ENCODE assay signal across 1 cellular context in the genomic region with DNA sequence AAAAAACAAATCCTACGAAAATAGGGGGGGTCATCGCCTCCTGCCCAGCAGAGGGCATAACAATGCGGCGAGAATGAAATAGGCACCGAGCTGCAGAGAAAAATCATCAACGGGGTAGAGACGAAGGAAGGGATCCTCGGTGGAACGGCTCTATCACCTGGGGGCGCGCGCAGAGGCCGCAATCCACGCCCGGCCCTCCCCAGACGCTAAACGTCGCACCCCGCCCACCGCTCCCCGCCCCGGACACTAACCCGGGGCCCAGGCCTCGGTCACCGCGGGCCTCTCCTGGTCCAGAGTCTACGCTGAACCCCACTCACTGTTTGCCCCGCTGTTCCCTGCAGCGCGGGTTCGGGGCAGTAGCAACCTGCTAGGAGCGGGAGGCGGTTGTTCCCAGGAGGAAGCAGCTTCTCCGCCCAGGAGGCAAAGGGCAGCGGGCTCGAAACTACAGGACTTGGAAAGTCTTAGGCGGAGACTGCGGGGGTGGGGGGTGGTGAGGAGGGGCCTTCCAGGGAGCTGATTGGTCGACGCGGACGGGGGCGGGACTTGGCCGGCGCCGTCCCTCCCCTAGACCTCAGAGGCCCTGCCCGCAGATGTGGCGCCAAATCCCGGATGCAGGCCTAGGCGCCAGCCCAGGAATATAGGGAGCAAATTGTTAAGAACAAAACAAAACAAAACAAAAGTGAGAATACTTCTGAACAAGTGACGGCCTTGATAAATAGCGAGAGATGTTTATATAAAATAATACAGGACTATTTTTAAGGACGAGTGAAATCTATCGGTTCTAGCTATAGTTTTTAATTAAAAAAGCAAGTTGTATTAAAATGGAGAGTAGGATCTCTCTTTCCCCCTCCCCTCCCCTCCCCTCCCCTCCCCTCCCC.
A peak's percentile ranks its signal among the peaks of the same experiment; 100 is the strongest.
TF ChIP-seq lines count a peak whose summit lies in the region.

A gene with protein sequence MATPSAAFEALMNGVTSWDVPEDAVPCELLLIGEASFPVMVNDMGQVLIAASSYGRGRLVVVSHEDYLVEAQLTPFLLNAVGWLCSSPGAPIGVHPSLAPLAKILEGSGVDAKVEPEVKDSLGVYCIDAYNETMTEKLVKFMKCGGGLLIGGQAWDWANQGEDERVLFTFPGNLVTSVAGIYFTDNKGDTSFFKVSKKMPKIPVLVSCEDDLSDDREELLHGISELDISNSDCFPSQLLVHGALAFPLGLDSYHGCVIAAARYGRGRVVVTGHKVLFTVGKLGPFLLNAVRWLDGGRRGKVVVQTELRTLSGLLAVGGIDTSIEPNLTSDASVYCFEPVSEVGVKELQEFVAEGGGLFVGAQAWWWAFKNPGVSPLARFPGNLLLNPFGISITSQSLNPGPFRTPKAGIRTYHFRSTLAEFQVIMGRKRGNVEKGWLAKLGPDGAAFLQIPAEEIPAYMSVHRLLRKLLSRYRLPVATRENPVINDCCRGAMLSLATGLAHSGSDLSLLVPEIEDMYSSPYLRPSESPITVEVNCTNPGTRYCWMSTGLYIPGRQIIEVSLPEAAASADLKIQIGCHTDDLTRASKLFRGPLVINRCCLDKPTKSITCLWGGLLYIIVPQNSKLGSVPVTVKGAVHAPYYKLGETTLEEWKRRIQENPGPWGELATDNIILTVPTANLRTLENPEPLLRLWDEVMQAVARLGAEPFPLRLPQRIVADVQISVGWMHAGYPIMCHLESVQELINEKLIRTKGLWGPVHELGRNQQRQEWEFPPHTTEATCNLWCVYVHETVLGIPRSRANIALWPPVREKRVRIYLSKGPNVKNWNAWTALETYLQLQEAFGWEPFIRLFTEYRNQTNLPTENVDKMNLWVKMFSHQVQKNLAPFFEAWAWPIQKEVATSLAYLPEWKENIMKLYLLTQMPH (minus strand): TSS at position 467 of the 878 bp plus-strand sequence. CDS start 25,568 bp downstream, outside the sequence.

TF ChIP-seq in K562, 482 proteins besides CTCF, POLR2A, EP300 and RAD21 (continued from another document and continues in another):
- TF ChIP-seq SRSF3 (IDR thresholded peaks at IDR 0.05; ENCODE audit: insufficient read depth, low read length), result no peak
- TF ChIP-seq LEF1 (IDR thresholded peaks at IDR 0.05), result 0 out of 2 replicates have a peak, but pooled peaks have one; percentile 69
- TF ChIP-seq BRD9 (IDR thresholded peaks at IDR 0.05; ENCODE audit: low read depth, partially characterized antibody), result peak; percentile 81
- TF ChIP-seq HNRNPL (IDR thresholded peaks at IDR 0.05; ENCODE audit: low read depth, low read length), result no peak
- TF ChIP-seq LCOR (CRISPR knock-in tag; IDR thresholded peaks at IDR 0.05), result peak; percentile 86
- TF ChIP-seq BACH1 (tag; IDR thresholded peaks at IDR 0.05), result no peak
- no peak for TF ChIP-seq ZNF217 (CRISPR knock-in tag; IDR thresholded peaks at IDR 0.05)
- no peak for TF ChIP-seq ZNF174 (CRISPR knock-in tag; IDR thresholded peaks at IDR 0.05)
- TF ChIP-seq ZNF354B (CRISPR knock-in tag; IDR thresholded peaks at IDR 0.05), result no peak
- no peak for TF ChIP-seq NFIX (CRISPR knock-in tag; IDR thresholded peaks at IDR 0.05; ENCODE audit: low read depth)
- TF ChIP-seq, protein P1, sequence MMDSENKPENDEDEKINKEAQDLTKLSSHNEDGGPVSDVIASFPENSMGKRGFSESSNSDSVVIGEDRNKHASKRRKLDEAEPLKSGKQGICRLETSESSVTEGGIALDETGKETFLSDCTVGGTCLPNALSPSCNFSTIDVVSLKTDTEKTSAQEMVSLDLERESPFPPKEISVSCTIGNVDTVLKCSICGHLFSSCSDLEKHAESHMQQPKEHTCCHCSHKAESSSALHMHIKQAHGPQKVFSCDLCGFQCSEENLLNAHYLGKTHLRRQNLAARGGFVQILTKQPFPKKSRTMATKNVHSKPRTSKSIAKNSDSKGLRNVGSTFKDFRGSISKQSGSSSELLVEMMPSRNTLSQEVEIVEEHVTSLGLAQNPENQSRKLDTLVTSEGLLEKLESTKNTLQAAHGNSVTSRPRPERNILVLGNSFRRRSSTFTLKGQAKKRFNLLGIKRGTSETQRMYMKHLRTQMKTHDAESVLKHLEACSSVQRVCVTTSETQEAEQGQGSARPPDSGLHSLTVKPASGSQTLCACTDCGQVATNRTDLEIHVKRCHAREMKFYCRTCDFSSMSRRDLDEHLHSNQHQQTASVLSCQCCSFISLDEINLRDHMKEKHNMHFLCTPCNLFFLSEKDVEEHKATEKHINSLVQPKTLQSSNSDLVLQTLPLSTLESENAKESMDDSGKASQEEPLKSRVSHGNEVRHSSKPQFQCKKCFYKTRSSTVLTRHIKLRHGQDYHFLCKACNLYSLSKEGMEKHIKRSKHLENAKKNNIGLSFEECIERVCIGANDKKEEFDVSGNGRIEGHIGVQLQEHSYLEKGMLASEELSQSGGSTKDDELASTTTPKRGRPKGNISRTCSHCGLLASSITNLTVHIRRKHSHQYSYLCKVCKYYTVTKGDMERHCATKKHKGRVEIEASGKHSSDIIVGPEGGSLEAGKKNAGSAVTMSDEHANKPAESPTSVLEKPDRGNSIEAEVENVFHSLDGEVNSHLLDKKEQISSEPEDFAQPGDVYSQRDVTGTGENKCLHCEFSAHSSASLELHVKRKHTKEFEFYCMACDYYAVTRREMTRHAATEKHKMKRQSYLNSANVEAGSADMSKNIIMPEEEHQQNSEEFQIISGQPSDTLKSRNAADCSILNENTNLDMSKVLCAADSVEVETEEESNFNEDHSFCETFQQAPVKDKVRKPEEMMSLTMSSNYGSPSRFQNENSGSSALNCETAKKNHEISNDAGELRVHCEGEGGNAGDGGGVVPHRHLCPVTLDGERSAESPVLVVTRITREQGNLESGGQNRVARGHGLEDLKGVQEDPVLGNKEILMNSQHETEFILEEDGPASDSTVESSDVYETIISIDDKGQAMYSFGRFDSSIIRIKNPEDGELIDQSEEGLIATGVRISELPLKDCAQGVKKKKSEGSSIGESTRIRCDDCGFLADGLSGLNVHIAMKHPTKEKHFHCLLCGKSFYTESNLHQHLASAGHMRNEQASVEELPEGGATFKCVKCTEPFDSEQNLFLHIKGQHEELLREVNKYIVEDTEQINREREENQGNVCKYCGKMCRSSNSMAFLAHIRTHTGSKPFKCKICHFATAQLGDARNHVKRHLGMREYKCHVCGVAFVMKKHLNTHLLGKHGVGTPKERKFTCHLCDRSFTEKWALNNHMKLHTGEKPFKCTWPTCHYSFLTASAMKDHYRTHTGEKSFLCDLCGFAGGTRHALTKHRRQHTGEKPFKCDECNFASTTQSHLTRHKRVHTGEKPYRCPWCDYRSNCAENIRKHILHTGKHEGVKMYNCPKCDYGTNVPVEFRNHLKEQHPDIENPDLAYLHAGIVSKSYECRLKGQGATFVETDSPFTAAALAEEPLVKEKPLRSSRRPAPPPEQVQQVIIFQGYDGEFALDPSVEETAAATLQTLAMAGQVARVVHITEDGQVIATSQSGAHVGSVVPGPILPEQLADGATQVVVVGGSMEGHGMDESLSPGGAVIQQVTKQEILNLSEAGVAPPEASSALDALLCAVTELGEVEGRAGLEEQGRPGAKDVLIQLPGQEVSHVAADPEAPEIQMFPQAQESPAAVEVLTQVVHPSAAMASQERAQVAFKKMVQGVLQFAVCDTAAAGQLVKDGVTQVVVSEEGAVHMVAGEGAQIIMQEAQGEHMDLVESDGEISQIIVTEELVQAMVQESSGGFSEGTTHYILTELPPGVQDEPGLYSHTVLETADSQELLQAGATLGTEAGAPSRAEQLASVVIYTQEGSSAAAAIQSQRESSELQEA (IDR thresholded peaks at IDR 0.05; ENCODE audit: low read depth), result no peak
- peak; percentile 91; the same call in 1 of the 2 replicates for TF ChIP-seq OTX1 (CRISPR knock-in tag; IDR thresholded peaks at IDR 0.05)
- no peak for TF ChIP-seq LARP7 (IDR thresholded peaks at IDR 0.05)
- no peak for TF ChIP-seq BRF1 (IDR thresholded peaks at IDR 0.05; ENCODE audit: borderline replicate concordance, extremely low read depth, insufficient read length)
- TF ChIP-seq, protein P2, sequence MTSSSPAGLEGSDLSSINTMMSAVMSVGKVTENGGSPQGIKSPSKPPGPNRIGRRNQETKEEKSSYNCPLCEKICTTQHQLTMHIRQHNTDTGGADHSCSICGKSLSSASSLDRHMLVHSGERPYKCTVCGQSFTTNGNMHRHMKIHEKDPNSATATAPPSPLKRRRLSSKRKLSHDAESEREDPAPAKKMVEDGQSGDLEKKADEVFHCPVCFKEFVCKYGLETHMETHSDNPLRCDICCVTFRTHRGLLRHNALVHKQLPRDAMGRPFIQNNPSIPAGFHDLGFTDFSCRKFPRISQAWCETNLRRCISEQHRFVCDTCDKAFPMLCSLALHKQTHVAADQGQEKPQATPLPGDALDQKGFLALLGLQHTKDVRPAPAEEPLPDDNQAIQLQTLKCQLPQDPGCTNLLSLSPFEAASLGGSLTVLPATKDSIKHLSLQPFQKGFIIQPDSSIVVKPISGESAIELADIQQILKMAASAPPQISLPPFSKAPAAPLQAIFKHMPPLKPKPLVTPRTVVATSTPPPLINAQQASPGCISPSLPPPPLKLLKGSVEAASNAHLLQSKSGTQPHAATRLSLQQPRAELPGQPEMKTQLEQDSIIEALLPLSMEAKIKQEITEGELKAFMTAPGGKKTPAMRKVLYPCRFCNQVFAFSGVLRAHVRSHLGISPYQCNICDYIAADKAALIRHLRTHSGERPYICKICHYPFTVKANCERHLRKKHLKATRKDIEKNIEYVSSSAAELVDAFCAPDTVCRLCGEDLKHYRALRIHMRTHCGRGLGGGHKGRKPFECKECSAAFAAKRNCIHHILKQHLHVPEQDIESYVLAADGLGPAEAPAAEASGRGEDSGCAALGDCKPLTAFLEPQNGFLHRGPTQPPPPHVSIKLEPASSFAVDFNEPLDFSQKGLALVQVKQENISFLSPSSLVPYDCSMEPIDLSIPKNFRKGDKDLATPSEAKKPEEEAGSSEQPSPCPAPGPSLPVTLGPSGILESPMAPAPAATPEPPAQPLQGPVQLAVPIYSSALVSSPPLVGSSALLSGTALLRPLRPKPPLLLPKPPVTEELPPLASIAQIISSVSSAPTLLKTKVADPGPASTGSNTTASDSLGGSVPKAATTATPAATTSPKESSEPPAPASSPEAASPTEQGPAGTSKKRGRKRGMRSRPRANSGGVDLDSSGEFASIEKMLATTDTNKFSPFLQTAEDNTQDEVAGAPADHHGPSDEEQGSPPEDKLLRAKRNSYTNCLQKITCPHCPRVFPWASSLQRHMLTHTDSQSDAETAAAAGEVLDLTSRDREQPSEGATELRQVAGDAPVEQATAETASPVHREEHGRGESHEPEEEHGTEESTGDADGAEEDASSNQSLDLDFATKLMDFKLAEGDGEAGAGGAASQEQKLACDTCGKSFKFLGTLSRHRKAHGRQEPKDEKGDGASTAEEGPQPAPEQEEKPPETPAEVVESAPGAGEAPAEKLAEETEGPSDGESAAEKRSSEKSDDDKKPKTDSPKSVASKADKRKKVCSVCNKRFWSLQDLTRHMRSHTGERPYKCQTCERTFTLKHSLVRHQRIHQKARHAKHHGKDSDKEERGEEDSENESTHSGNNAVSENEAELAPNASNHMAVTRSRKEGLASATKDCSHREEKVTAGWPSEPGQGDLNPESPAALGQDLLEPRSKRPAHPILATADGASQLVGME (CRISPR knock-in tag; IDR thresholded peaks at IDR 0.05), result peak; percentile 89; the same call in 1 of the 2 replicates
- TF ChIP-seq ZNF551 (CRISPR knock-in tag; IDR thresholded peaks at IDR 0.05), result no peak
- TF ChIP-seq, protein P3, sequence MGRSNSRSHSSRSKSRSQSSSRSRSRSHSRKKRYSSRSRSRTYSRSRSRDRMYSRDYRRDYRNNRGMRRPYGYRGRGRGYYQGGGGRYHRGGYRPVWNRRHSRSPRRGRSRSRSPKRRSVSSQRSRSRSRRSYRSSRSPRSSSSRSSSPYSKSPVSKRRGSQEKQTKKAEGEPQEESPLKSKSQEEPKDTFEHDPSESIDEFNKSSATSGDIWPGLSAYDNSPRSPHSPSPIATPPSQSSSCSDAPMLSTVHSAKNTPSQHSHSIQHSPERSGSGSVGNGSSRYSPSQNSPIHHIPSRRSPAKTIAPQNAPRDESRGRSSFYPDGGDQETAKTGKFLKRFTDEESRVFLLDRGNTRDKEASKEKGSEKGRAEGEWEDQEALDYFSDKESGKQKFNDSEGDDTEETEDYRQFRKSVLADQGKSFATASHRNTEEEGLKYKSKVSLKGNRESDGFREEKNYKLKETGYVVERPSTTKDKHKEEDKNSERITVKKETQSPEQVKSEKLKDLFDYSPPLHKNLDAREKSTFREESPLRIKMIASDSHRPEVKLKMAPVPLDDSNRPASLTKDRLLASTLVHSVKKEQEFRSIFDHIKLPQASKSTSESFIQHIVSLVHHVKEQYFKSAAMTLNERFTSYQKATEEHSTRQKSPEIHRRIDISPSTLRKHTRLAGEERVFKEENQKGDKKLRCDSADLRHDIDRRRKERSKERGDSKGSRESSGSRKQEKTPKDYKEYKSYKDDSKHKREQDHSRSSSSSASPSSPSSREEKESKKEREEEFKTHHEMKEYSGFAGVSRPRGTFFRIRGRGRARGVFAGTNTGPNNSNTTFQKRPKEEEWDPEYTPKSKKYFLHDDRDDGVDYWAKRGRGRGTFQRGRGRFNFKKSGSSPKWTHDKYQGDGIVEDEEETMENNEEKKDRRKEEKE (IDR thresholded peaks at IDR 0.05; ENCODE audit: borderline replicate concordance in 1 of 2, control insufficient read depth in 1 of 2, low read depth in 2 of 2, low read length in 1 of 2), result no peak
- TF ChIP-seq, protein P4, sequence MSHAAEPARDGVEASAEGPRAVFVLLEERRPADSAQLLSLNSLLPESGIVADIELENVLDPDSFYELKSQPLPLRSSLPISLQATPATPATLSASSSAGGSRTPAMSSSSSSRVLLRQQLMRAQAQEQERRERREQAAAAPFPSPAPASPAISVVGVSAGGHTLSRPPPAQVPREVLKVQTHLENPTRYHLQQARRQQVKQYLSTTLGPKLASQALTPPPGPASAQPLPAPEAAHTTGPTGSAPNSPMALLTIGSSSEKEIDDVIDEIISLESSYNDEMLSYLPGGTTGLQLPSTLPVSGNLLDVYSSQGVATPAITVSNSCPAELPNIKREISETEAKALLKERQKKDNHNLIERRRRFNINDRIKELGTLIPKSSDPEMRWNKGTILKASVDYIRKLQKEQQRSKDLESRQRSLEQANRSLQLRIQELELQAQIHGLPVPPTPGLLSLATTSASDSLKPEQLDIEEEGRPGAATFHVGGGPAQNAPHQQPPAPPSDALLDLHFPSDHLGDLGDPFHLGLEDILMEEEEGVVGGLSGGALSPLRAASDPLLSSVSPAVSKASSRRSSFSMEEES (CRISPR knock-in tag; IDR thresholded peaks at IDR 0.05), result no peak
- TF ChIP-seq JUNB (CRISPR knock-in tag; conservative IDR thresholded peaks at IDR 0.05), result no peak
- TF ChIP-seq U2AF2 (optimal IDR thresholded peaks at IDR 0.05; ENCODE audit: low read depth, low read length), result no peak
- TF ChIP-seq, protein P5, sequence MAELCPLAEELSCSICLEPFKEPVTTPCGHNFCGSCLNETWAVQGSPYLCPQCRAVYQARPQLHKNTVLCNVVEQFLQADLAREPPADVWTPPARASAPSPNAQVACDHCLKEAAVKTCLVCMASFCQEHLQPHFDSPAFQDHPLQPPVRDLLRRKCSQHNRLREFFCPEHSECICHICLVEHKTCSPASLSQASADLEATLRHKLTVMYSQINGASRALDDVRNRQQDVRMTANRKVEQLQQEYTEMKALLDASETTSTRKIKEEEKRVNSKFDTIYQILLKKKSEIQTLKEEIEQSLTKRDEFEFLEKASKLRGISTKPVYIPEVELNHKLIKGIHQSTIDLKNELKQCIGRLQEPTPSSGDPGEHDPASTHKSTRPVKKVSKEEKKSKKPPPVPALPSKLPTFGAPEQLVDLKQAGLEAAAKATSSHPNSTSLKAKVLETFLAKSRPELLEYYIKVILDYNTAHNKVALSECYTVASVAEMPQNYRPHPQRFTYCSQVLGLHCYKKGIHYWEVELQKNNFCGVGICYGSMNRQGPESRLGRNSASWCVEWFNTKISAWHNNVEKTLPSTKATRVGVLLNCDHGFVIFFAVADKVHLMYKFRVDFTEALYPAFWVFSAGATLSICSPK (IDR thresholded peaks at IDR 0.05; ENCODE audit: borderline replicate concordance), result no peak
- TF ChIP-seq NEUROD1 (IDR thresholded peaks at IDR 0.05; ENCODE audit: borderline replicate concordance, low read depth, low read length, partially characterized antibody), result no peak
